ENCODE assay signal across 34 cellular contexts in the genomic region with DNA sequence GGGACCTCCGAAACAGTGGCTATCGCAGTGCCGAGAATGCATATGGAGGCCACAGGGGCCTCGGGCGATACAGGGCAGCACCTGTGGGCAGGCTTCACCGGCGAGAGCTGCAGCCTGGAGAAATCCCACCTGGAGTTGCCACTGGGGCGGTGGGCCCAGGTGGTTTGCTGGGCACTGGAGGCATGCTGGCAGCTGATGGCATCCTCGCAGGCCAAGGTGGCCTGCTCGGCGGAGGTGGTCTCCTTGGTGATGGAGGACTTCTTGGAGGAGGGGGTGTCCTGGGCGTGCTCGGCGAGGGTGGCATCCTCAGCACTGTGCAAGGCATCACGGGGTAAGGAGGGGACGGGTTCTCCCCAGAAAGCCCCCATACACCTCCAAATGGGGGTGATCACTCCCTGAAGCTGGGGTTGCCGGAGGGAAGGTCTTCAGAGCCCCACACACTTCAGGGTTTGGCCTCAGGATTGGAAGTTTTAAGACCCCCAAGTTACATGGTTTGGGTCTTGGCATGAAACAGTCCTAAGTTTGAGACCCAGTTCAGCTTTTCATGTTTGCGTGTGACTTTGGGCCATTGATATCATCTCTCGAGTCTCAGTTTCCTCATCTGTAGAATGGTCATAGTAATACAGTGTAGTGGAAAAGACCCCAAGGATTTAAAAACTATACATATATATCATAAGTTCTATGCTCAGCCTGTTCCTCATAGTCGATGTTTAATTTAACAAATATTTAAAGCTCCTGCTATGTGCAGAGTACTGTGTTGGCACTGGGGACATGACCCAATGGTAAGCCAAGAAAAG. TPM values are rescaled to one million over a fixed set of nuclear protein-coding genes. Genes with fewer than 3 reads are reported as not detected.
"Had no signal": no experiment of that assay in that cellular context is flagged by ENCODE, and none has a peak within 500 bp of the region (broad histone marks: within the 10 kb centered on the region; RNA-seq: fewer than 3 reads in every experiment).

No MANE protein-coding gene starts in this region.

- H3K4me1 Mint-ChIP-seq: nephron progenitor cell; neural crest cell; stimulated activated effector memory CD8-positive, alpha-beta T cell treated with anti-CD3 and anti-CD28 coated beads, Interleukin-12 subunit alpha, Interleukin-12 subunit beta, amount 100 ng/mL, for 72 hours; stimulated activated naive B cell treated with anti-CD40 and anti-IgM and Interleukin-4, amounts not matched to agents 10 μg/mL and 1 μg/mL and 100 μg/mL, for 72 hours had no signal

- H3K36me3 ChIP-seq: ovary, stomach, thoracic aorta, thyroid gland, tibial nerve, upper lobe of left lung, vagina had no signal

- H3K79me2 ChIP-seq: parathyroid adenoma had no signal

- H3K27ac ChIP-seq: ovary, parathyroid adenoma, psoas muscle, skin epidermis, stomach, thoracic aorta, thyroid gland, tibial nerve, upper lobe of left lung, vagina had no signal

- H3K9ac ChIP-seq: parathyroid adenoma had no signal

- H3K27ac Mint-ChIP-seq: naive thymus-derived CD8-positive, alpha-beta T cell; natural killer cell treated with Interleukin-12 subunit alpha and Interleukin-12 subunit beta and Interleukin-15 and Interleukin-18, amount 100 ng/mL, for 72 hours; nephron progenitor cell; progenitor cell of endocrine pancreas; stimulated activated effector memory CD8-positive, alpha-beta T cell treated with anti-CD3 and anti-CD28 coated beads, Interleukin-12 subunit alpha, Interleukin-12 subunit beta, amount 100 ng/mL, for 72 hours; stimulated activated naive B cell treated with anti-CD40 and anti-IgM and Interleukin-4, amounts not matched to agents 10 μg/mL and 1 μg/mL and 100 μg/mL, for 72 hours; stimulated activated naive CD8-positive, alpha-beta T cell treated with anti-CD3 and anti-CD28 coated beads, Interleukin-15, Interleukin-2, amounts not matched to agents 100 ng/mL and 50 ng/mL, for 24 hours had no signal

- H2AFZ ChIP-seq: parathyroid adenoma had no signal

- H3K9me3 ChIP-seq: ovary, psoas muscle, stomach, thoracic aorta, thyroid gland, tibial nerve, upper lobe of left lung, vagina had no signal

- H3K4me3 ChIP-seq: ovary, psoas muscle, skin epidermis, smooth muscle cell, stomach, thoracic aorta, thyroid gland, tibial nerve, upper lobe of left lung, vagina had no signal

- H3K4me3 Mint-ChIP-seq: naive thymus-derived CD8-positive, alpha-beta T cell; natural killer cell treated with Interleukin-12 subunit alpha and Interleukin-12 subunit beta and Interleukin-15 and Interleukin-18, amount 100 ng/mL, for 72 hours; nephron progenitor cell; neural crest cell; stimulated activated effector memory CD8-positive, alpha-beta T cell treated with anti-CD3 and anti-CD28 coated beads, Interleukin-12 subunit alpha, Interleukin-12 subunit beta, amount 100 ng/mL, for 72 hours; stimulated activated naive B cell treated with anti-CD40 and anti-IgM and Interleukin-4, amounts not matched to agents 10 μg/mL and 1 μg/mL and 100 μg/mL, for 72 hours; stimulated activated naive CD8-positive, alpha-beta T cell treated with anti-CD3 and anti-CD28 coated beads, Interleukin-15, Interleukin-2, amounts not matched to agents 100 ng/mL and 50 ng/mL, for 24 hours had no signal

- ATAC-seq: naive thymus-derived CD8-positive, alpha-beta T cell; natural killer cell treated with Interleukin-12 subunit alpha and Interleukin-12 subunit beta and Interleukin-15 and Interleukin-18, amount 100 ng/mL, for 72 hours; psoas muscle; right cardiac atrium; sciatic nerve; stimulated activated effector memory CD8-positive, alpha-beta T cell treated with anti-CD3 and anti-CD28 coated beads, Interleukin-12 subunit alpha, Interleukin-12 subunit beta, amount 100 ng/mL, for 72 hours; stimulated activated naive B cell treated with anti-CD40 and anti-IgM and Interleukin-4, amounts not matched to agents 10 μg/mL and 1 μg/mL and 100 μg/mL, for 72 hours had no signal

- H3K27me3 Mint-ChIP-seq: naive thymus-derived CD8-positive, alpha-beta T cell; stimulated activated naive CD8-positive, alpha-beta T cell treated with anti-CD3 and anti-CD28 coated beads, Interleukin-15, Interleukin-2, amounts not matched to agents 100 ng/mL and 50 ng/mL, for 24 hours had no signal

- H3K9me3 Mint-ChIP-seq: naive thymus-derived CD8-positive, alpha-beta T cell; natural killer cell treated with Interleukin-12 subunit alpha and Interleukin-12 subunit beta and Interleukin-15 and Interleukin-18, amount 100 ng/mL, for 72 hours; nephron progenitor cell; stimulated activated effector memory CD8-positive, alpha-beta T cell treated with anti-CD3 and anti-CD28 coated beads, Interleukin-12 subunit alpha, Interleukin-12 subunit beta, amount 100 ng/mL, for 72 hours; stimulated activated naive B cell treated with anti-CD40 and anti-IgM and Interleukin-4, amounts not matched to agents 10 μg/mL and 1 μg/mL and 100 μg/mL, for 72 hours; stimulated activated naive CD8-positive, alpha-beta T cell treated with anti-CD3 and anti-CD28 coated beads, Interleukin-15, Interleukin-2, amounts not matched to agents 100 ng/mL and 50 ng/mL, for 24 hours had no signal

- DNase-seq: nephron progenitor cell; occipital lobe; ovary; psoas muscle; right cardiac atrium; stimulated activated CD4-positive, alpha-beta T cell treated with anti-CD3 and anti-CD28 coated beads, Interleukin-15, amount 100 ng/mL, for 24 hours; stimulated activated CD4-positive, alpha-beta T cell treated with anti-CD3 and anti-CD28 coated beads, Interleukin-2, amount 100 ng/mL, for 24 hours; stimulated activated CD4-positive, alpha-beta T cell treated with anti-CD3 and anti-CD28 coated beads, Interleukin-2, amount 100 ng/mL, for 48 hours; stimulated activated CD4-positive, alpha-beta T cell treated with anti-CD3 and anti-CD28 coated beads, Interleukin-4, amount 100 ng/mL, for 24 hours; stimulated activated naive B cell treated with anti-CD40 and anti-IgM and Interleukin-4, amounts not matched to agents 10 μg/mL and 1 μg/mL and 100 μg/mL, for 72 hours; stimulated activated naive CD4-positive, alpha-beta T cell treated with Interleukin-2 at 50 U/mL for 16 hours; stomach; thyroid gland; trophoblast cell; upper lobe of left lung had no signal

- H3K36me3 Mint-ChIP-seq: naive thymus-derived CD8-positive, alpha-beta T cell; natural killer cell treated with Interleukin-12 subunit alpha and Interleukin-12 subunit beta and Interleukin-15 and Interleukin-18, amount 100 ng/mL, for 72 hours; stimulated activated effector memory CD8-positive, alpha-beta T cell treated with anti-CD3 and anti-CD28 coated beads, Interleukin-12 subunit alpha, Interleukin-12 subunit beta, amount 100 ng/mL, for 72 hours; stimulated activated naive B cell treated with anti-CD40 and anti-IgM and Interleukin-4, amounts not matched to agents 10 μg/mL and 1 μg/mL and 100 μg/mL, for 72 hours had no signal

- FAIRE-seq: urothelium cell line had no signal

- H3K4me1 ChIP-seq: parathyroid adenoma, psoas muscle, stomach, thyroid gland, tibial nerve, upper lobe of left lung, vagina had no signal

- H3K4me2 ChIP-seq: smooth muscle cell had no signal

- H3K27me3 ChIP-seq: ovary, thyroid gland, tibial nerve, upper lobe of left lung, vagina had no signal

RNA-seq across cellular contexts. Expression of gene BPIFB4, which starts 4.3 kb away (rescaled TPM):
- total RNA-seq: naive thymus-derived CD8-positive, alpha-beta T cell; natural killer cell treated with Interleukin-12 subunit alpha and Interleukin-12 subunit beta and Interleukin-15 and Interleukin-18, amount 100 ng/mL, for 72 hours; neural crest cell; occipital lobe; osteoblast; ovary; progenitor cell of endocrine pancreas; psoas muscle; renal cortical epithelial cell; sciatic nerve; smooth muscle cell; stomach; subcutaneous adipose tissue; temporal lobe; thoracic aorta; thyroid gland; tibial nerve; upper lobe of left lung; ureter; vagina had no signal
- polyA plus RNA-seq: naive thymus-derived CD8-positive, alpha-beta T cell; ovary; psoas muscle; right cardiac atrium; smooth muscle cell; stomach had no signal

RNA-seq across cellular contexts. Expression of gene BPIFB3, which starts 30.0 kb away (rescaled TPM):
- total RNA-seq: naive thymus-derived CD8-positive, alpha-beta T cell; natural killer cell treated with Interleukin-12 subunit alpha and Interleukin-12 subunit beta and Interleukin-15 and Interleukin-18, amount 100 ng/mL, for 72 hours; neural crest cell; occipital lobe; osteoblast; progenitor cell of endocrine pancreas; psoas muscle; renal cortical epithelial cell; right cardiac atrium; sciatic nerve; smooth muscle cell; stomach; subcutaneous adipose tissue; temporal lobe; thoracic aorta; thyroid gland; tibial nerve; upper lobe of left lung; ureter; vagina had no signal
- polyA plus RNA-seq: naive thymus-derived CD8-positive, alpha-beta T cell; ovary; psoas muscle; right cardiac atrium; smooth muscle cell; stomach had no signal

RNA-seq across cellular contexts. Expression of gene BPIFB6, which starts 52.3 kb away (rescaled TPM):
- total RNA-seq: naive thymus-derived CD8-positive, alpha-beta T cell; natural killer cell treated with Interleukin-12 subunit alpha and Interleukin-12 subunit beta and Interleukin-15 and Interleukin-18, amount 100 ng/mL, for 72 hours; neural crest cell; occipital lobe; osteoblast; ovary; progenitor cell of endocrine pancreas; psoas muscle; renal cortical epithelial cell; right cardiac atrium; sciatic nerve; smooth muscle cell; stomach; subcutaneous adipose tissue; temporal lobe; thoracic aorta; thyroid gland; tibial nerve; upper lobe of left lung; ureter; vagina had no signal
- polyA plus RNA-seq: naive thymus-derived CD8-positive, alpha-beta T cell; ovary; psoas muscle; right cardiac atrium; smooth muscle cell; stomach had no signal
